Comparison of ENCODE assay signal across 22 cellular contexts in genomic region chr13:39446865-39447264, GRCh38.
"Had no signal": no experiment of that assay in that cellular context is flagged by ENCODE, and none has a peak within 500 bp of the region (broad histone marks: within the 10 kb centered on the region; RNA-seq: fewer than 3 reads in every experiment).

No MANE protein-coding gene starts in this region.

- H3K9me3 ChIP-seq: colonic mucosa, esophagus muscularis mucosa, esophagus squamous epithelium, gastrocnemius medialis, gastroesophageal sphincter had no signal

- ATAC-seq: effector memory CD8-positive, alpha-beta T cell; esophagus mucosa; foreskin keratinocyte; gastrocnemius medialis; gastroesophageal sphincter had no signal

- H3K27me3 ChIP-seq: colonic mucosa, dorsolateral prefrontal cortex, esophagus muscularis mucosa, esophagus squamous epithelium, foreskin keratinocyte, gastrocnemius medialis, gastroesophageal sphincter had no signal

- H3K27ac ChIP-seq: colonic mucosa, coronary artery, epithelial cell of prostate, esophagus muscularis mucosa, esophagus squamous epithelium, foreskin keratinocyte, gastrocnemius medialis, gastroesophageal sphincter had no signal

- H3K4me1 ChIP-seq: colonic mucosa, foreskin keratinocyte had no signal

- H3K36me3 ChIP-seq: colonic mucosa, esophagus muscularis mucosa, esophagus squamous epithelium, gastrocnemius medialis, gastroesophageal sphincter had no signal

- H3K4me3 ChIP-seq: colonic mucosa, coronary artery, dorsolateral prefrontal cortex, esophagus muscularis mucosa, esophagus squamous epithelium, gastrocnemius medialis, gastroesophageal sphincter had no signal

- DNase-seq: cerebellar nuclear complex; colonic mucosa; cortex of kidney; dermis blood vessel endothelial cell; dorsolateral prefrontal cortex; effector CD4-positive, alpha-beta T cell; effector CD8-positive, alpha-beta T cell; effector memory CD4-positive, alpha-beta T cell; effector memory CD8-positive, alpha-beta T cell; endodermal cell; esophagus squamous epithelium; foreskin fibroblast; foreskin keratinocyte; foreskin melanocyte; gastrocnemius medialis; glutamatergic neuron; head of caudate nucleus had no signal
